In the genomic region with DNA sequence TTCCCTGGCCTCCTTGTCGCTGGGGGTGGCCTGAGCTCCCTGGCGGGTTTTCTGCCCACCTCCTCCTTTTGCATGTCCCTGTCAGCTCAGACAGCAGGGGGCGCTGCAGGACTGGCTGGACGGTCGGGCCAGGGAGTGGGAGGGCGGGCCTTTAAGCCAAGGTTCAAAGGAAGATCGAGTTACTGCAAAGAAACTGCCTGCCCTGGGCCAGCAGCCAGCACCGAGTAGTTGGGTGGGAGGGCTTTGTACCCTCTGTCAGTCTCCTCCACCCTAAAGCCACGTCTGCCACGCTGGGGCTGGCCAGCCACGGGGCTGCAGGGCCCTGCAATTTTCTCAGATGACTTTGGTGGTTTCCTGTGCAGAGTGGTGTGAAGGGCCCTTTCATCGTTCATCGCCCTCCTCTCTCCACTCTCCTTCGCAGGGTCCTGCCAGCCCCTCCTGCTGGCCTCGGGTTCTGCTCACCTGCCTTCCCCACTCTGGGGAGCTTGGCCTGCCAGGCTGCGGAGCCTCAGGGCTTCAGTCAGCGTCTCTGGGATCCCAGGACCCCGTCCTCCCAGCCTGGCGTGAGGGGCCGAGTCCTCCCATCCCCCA, we compare ENCODE assay signal across 8 cellular contexts. TPM values are rescaled to one million over a fixed set of nuclear protein-coding genes. Genes with fewer than 3 reads are reported as not detected.
A peak's percentile ranks its signal among the peaks of the same experiment; 100 is the strongest.
DNase-seq lines count a peak whose midpoint lies in the region; ATAC-seq and TF ChIP-seq lines count a peak whose summit lies in the region.

No MANE protein-coding gene starts in this region.

- intact Hi-C loops in right cardiac atrium (cut with DNase I), result loop anchor here (1.0 to 2.0 kb wide), 2 partner anchors 78 to 79 kb away; no protein-coding TSS in a partner anchor

- H3K36me3 ChIP-seq in BE2C, result no peaks in the 10 kb centered on the region

- 17% methylated on average over 20 of the region's 20 CpGs for WGBS in right cardiac atrium

- DNase-seq in BE2C (peak; percentile 95), NCI-H146 (lab: John Stamatoyannopoulos, UW) (peak; percentile 62), T-helper 17 cell (peak; percentile 80 to 96 (median 84)), anterior cingulate cortex (lab: John Stamatoyannopoulos, UW) (peak in 57 of 58 donors; percentile 8 to 93 (median 77)), right cardiac atrium (peak; percentile 92 to 98 (median 97)), pulmonary artery endothelial cell (ENCODE audit: low read depth, low spot score) (peak; percentile 26), ureter (ENCODE audit: low spot score) (peak; percentile 96)

- no peak overlapping the region for H3K4me3 ChIP-seq in BE2C (ENCODE audit: low read depth, low read length)
- no peak overlapping the region for H3K4me3 ChIP-seq in right cardiac atrium (ENCODE audit: low read length)

- H3K4me1 ChIP-seq in BE2C, result peaks cover 4% of the 10 kb centered on the region
- H3K4me1 ChIP-seq in right cardiac atrium (ENCODE audit: control insufficient read depth, insufficient read depth, low read length), result no peaks in the 10 kb centered on the region

- peaks cover 11% of the 10 kb centered on the region for H3K27me3 Mint-ChIP-seq in T-helper 17 cell

- H3K4me1 Mint-ChIP-seq in T-helper 17 cell, result no peaks in the 10 kb centered on the region

- H3K9me3 ChIP-seq in BE2C (no peaks in the 10 kb centered on the region), T-helper 17 cell (ENCODE audit: control insufficient read depth, low read length, poor library complexity, severe bottlenecking) (no peaks in the 10 kb centered on the region), right cardiac atrium (ENCODE audit: control insufficient read depth, low read length) (no peaks in the 10 kb centered on the region)

- ATAC-seq in GM21367 (IDR thresholded peaks at IDR 0.05; ENCODE audit: unreplicated experiment) (peak; percentile 49), T-helper 17 cell (peak; percentile 96), right cardiac atrium (peak; percentile 94)

- H3K36me3 Mint-ChIP-seq in T-helper 17 cell (ENCODE audit: low read depth), result no peaks in the 10 kb centered on the region

- H3K4me3 Mint-ChIP-seq in T-helper 17 cell, result no peak overlapping the region

- TF ChIP-seq CTCF in BE2C (IDR thresholded peaks at IDR 0.05; ENCODE audit: low read depth, low read length), result peak; percentile 87

- H3K27ac ChIP-seq in right cardiac atrium (ENCODE audit: low read length), result no peak overlapping the region

- H3K27ac Mint-ChIP-seq in T-helper 17 cell, result no peak overlapping the region

- H3K27me3 ChIP-seq in BE2C (peaks cover 32% of the 10 kb centered on the region), right cardiac atrium (ENCODE audit: control insufficient read depth, insufficient read depth) (no peaks in the 10 kb centered on the region)

RNA-seq across cellular contexts. Expression of a gene that starts 12.3 kb away (rescaled TPM):
- not detected for polyA plus RNA-seq in BE2C (2012; ENCODE audit: insufficient read depth, insufficient read length, low read depth)
- total RNA-seq in T-helper 17 cell, result not detected
- not detected for total RNA-seq in right cardiac atrium
- not detected for polyA plus RNA-seq in right cardiac atrium
- not detected in 2 replicates for total RNA-seq in pulmonary artery endothelial cell
- total RNA-seq in ureter, result 0.52 TPM

RNA-seq across cellular contexts. Expression of a gene that starts 17.9 kb away (rescaled TPM):
- polyA plus RNA-seq in BE2C (2012; ENCODE audit: insufficient read depth, insufficient read length, low read depth), result 1.0 TPM
- not detected for total RNA-seq in T-helper 17 cell
- not detected for total RNA-seq in right cardiac atrium
- not detected for polyA plus RNA-seq in right cardiac atrium
- not detected in 2 replicates for total RNA-seq in pulmonary artery endothelial cell
- total RNA-seq in ureter, result not detected

RNA-seq across cellular contexts. Expression of a gene that starts 52.3 kb away (rescaled TPM):
- polyA plus RNA-seq in BE2C (2012; ENCODE audit: insufficient read depth, insufficient read length, low read depth), result 17.4 TPM
- under 1 TPM in 1 of 2 donors, not detected in 1; 0.18 TPM for total RNA-seq in T-helper 17 cell
- 10 to 100 TPM; 27.3 to 40.8 (median 32.1) TPM for total RNA-seq in right cardiac atrium
- polyA plus RNA-seq in right cardiac atrium, result 26.5 TPM
- not detected in 2 replicates for total RNA-seq in pulmonary artery endothelial cell
- 153 TPM for total RNA-seq in ureter

RNA-seq across cellular contexts. Expression of a gene that starts 53.6 kb away (rescaled TPM):
- polyA plus RNA-seq in BE2C (2012; ENCODE audit: insufficient read depth, insufficient read length, low read depth), result 0.54 TPM
- total RNA-seq in T-helper 17 cell (1 to 10 TPM; 2.3 to 2.8 TPM), right cardiac atrium (under 1 TPM; 0.14 to 0.38 (median 0.25) TPM), pulmonary artery endothelial cell (1.4 and 2.0 TPM in 2 replicates), ureter (1.8 TPM)
- 0.88 TPM for polyA plus RNA-seq in right cardiac atrium

Comparison
In these comparisons a context has a peak if more than half of its experiments do, and no peak if none do; other contexts are left out.
1. DNase-seq: peak in every context shown above with its lines; median percentile 97 in right cardiac atrium; 96 in ureter; 95 in BE2C; 84 in T-helper 17 cell; 77 in anterior cingulate cortex; 62 in NCI-H146; 26 in pulmonary artery endothelial cell.
2. RNA of a gene that starts 52.3 kb away (total RNA-seq): 153 TPM in ureter (single experiment) and 27.3 to 40.8 TPM in right cardiac atrium; 0.18 TPM in T-helper 17 cell and not detected in pulmonary artery endothelial cell; every median in the first group is over 10 times any median in the second.
3. Peak in every context shown above with its lines, with median percentiles within 50 percentile points of each other: ATAC-seq.